3 cellular contexts compared by ENCODE assay signal in genomic region chr15:58424722-58425121, GRCh38.
TF ChIP-seq lines count a peak whose summit lies in the region.

No MANE protein-coding gene starts in this region.

TF ChIP-seq in K562, 482 proteins besides CTCF, POLR2A, EP300 and RAD21 (continues in another document):
- TF ChIP-seq SMARCA4 (IDR thresholded peaks at IDR 0.05) (no peak), KAT8 (IDR thresholded peaks at IDR 0.05; ENCODE audit: low read depth) (no peak), ESRRA (IDR thresholded peaks at IDR 0.05; ENCODE audit: borderline replicate concordance, low read depth) (peak; percentile 82), RCOR1 (IDR thresholded peaks at IDR 0.05; ENCODE audit: borderline replicate concordance in 1 of 2, low read depth in 2 of 2, low read length in 2 of 2) (0 out of 4 replicates have a peak, but pooled peaks of 1 of the 2 experiments have one; percentile 53), SMARCA5 (IDR thresholded peaks at IDR 0.05) (peak; percentile 83), CHD4 (IDR thresholded peaks at IDR 0.05; ENCODE audit: insufficient read depth, insufficient replicate concordance, low read depth, low read length, poor library complexity, severe bottlenecking) (peak; percentile 86), KDM1A (IDR thresholded peaks at IDR 0.05) (peak; percentile 69 to 87), BCOR (IDR thresholded peaks at IDR 0.05) (peak; percentile 95), VEZF1 (CRISPR knock-in tag; IDR thresholded peaks at IDR 0.05) (no peak), RBM25 (IDR thresholded peaks at IDR 0.05; ENCODE audit: low read depth, low read length, severe bottlenecking) (peak; percentile 90), MAFK (IDR thresholded peaks at IDR 0.05; ENCODE audit: low read length) (no peak), SNAPC5 (CRISPR knock-in tag; IDR thresholded peaks at IDR 0.05) (no peak), PHF20 (IDR thresholded peaks at IDR 0.05; ENCODE audit: partially characterized antibody) (peak; percentile 49), CHCHD3 (CRISPR knock-in tag; IDR thresholded peaks at IDR 0.05) (no peak), ZSCAN32 (CRISPR knock-in tag; IDR thresholded peaks at IDR 0.05) (no peak)

TF ChIP-seq in HepG2, 621 proteins besides CTCF, POLR2A, EP300 and RAD21:
- TF ChIP-seq ZBTB7A (CRISPR knock-in tag; IDR thresholded peaks at IDR 0.05) (no peak), ZNF407 (CRISPR knock-in tag; IDR thresholded peaks at IDR 0.05; ENCODE audit: not compliant biosample characterization) (no peak), CHD4 (IDR thresholded peaks at IDR 0.05; ENCODE audit: borderline replicate concordance, low read length) (peak; percentile 93), ZNF629 (CRISPR knock-in tag; conservative IDR thresholded peaks at IDR 0.05) (peak; percentile 91), ADNP (CRISPR knock-in tag; IDR thresholded peaks at IDR 0.05) (0 out of 2 replicates have a peak, but pooled peaks have one; percentile 14), ZNF776 (CRISPR knock-in tag; IDR thresholded peaks at IDR 0.05) (no peak), ARNT2 (CRISPR knock-in tag; IDR thresholded peaks at IDR 0.05; ENCODE audit: low read depth) (no peak), ZBTB46 (CRISPR knock-in tag; IDR thresholded peaks at IDR 0.05; ENCODE audit: borderline replicate concordance) (no peak), ZNF205 (CRISPR knock-in tag; IDR thresholded peaks at IDR 0.05) (no peak), NAIF1 (CRISPR knock-in tag; IDR thresholded peaks at IDR 0.05; ENCODE audit: borderline replicate concordance) (no peak), RORA (CRISPR knock-in tag; IDR thresholded peaks at IDR 0.05) (no peak)

TF ChIP-seq in SK-N-SH treated with all-trans-retinoic acid at 6 μM for 48 hours, 23 proteins besides CTCF, POLR2A, EP300 and RAD21:
- TF ChIP-seq ZFP3 (CRISPR knock-in tag; IDR thresholded peaks at IDR 0.05) (no peak), ZFP30 (CRISPR knock-in tag; IDR thresholded peaks at IDR 0.05) (no peak), ZNF8 (CRISPR knock-in tag; IDR thresholded peaks at IDR 0.05) (no peak), RARB (CRISPR knock-in tag; IDR thresholded peaks at IDR 0.05) (no peak), POU6F1 (CRISPR knock-in tag; IDR thresholded peaks at IDR 0.05; ENCODE audit: borderline replicate concordance, low read depth) (no peak), PATZ1 (CRISPR knock-in tag; IDR thresholded peaks at IDR 0.05; ENCODE audit: borderline replicate concordance) (no peak), TCF4 (CRISPR knock-in tag; IDR thresholded peaks at IDR 0.05; ENCODE audit: borderline replicate concordance) (no peak), GLIS3 (CRISPR knock-in tag; IDR thresholded peaks at IDR 0.05) (no peak), PPARA (CRISPR knock-in tag; IDR thresholded peaks at IDR 0.05; ENCODE audit: borderline replicate concordance) (no peak), CSDC2 (CRISPR knock-in tag; IDR thresholded peaks at IDR 0.05) (no peak), OSR1 (CRISPR knock-in tag; IDR thresholded peaks at IDR 0.05) (no peak), TSHZ2 (CRISPR knock-in tag; IDR thresholded peaks at IDR 0.05) (no peak), ZNF565 (CRISPR knock-in tag; conservative IDR thresholded peaks at IDR 0.05; ENCODE audit: low read depth) (no peak), ARNTL (CRISPR knock-in tag; IDR thresholded peaks at IDR 0.05; ENCODE audit: borderline replicate concordance, low read depth) (no peak)
